ENCODE assay signal across 14 cellular contexts in the genomic region with DNA sequence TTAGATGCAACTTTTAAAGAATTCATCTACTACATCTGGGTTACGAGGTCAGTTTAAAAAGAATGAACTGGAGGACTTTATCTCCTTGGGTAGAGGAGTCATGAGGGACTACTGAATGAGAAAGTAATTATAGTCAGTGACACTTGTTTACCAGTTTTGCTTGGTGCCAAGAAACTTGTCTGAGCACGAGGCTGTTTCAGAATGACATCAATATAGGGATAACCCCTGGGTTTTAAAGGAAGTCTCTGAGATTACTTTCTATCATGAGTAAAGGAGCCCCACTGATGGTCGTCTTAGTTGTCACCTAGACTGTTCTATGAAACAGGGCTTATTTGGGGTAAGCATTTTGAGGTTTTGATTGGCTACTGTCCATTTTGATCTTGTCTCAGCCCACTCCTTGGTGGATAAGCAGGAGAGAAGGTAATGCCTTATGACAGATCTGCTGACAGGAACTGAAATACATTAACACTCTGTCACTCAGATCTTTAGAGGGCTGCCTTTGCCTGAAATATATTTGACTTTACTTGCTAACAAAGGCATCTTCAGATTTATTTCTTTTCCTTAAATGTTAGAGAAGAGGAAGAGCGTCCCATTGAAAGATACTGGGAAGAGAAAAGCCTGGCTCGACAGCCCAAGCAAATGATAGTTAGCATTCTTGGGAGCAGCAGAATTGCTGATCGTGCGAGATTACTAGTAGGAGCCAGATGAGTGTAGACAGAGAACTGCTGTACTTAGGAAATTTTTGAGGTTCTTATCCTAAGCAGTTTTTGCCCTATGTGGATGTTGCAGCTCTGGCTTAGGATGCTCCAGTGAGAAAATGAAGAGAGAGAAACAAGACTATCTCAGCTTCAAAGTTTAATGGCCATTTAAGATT.
DNase-seq lines count a peak whose midpoint lies in the region; ATAC-seq and TF ChIP-seq lines count a peak whose summit lies in the region.
"Had no signal": no experiment of that assay in that cellular context is flagged by ENCODE, and none has a peak within 500 bp of the region (broad histone marks: within the 10 kb centered on the region; RNA-seq: fewer than 3 reads in every experiment).

No MANE protein-coding gene starts in this region.

- H3K4me2 ChIP-seq in fibroblast of lung (ENCODE audit: extremely low read depth, insufficient read depth, low read length) = no peak overlapping the region

- peak; percentile 76 for ATAC-seq in GM19452 (IDR thresholded peaks at IDR 0.05; ENCODE audit: unreplicated experiment)
- ATAC-seq in HG03095 (IDR thresholded peaks at IDR 0.05; ENCODE audit: unreplicated experiment) = peak; percentile 83
- ATAC-seq in T-cell (replicated peaks in 1 of 4) = no peak
- no peak for ATAC-seq in HG03175 (IDR thresholded peaks at IDR 0.05; ENCODE audit: unreplicated experiment)

- H3K9me3 ChIP-seq in fibroblast of lung (ENCODE audit: control insufficient read depth, insufficient read depth, low read depth, low read length) = no peaks in the 10 kb centered on the region
- H3K9me3 ChIP-seq: SJCRH30 had no signal

- H3K27ac ChIP-seq in fibroblast of lung (ENCODE audit: insufficient read depth, low read length) = no peak overlapping the region

- peaks cover 5 to 15% (median 12%) of the 10 kb centered on the region in 3 donors for H3K9me3 Mint-ChIP-seq in T-cell

- POLR2A ChIA-PET in T-cell (lab: Charles Lee) = interaction anchor here in 1 of 2 donors (0.6 kb wide), 1 partner anchor 44 kb away, joined by 3 read pairs; no protein-coding TSS in a partner anchor

- no peaks in the 10 kb centered on the region for H3K27me3 ChIP-seq in fibroblast of lung (ENCODE audit: control insufficient read depth, insufficient read depth, low read length)
- H3K27me3 ChIP-seq: SJCRH30 had no signal

- peaks cover 46% of the 10 kb centered on the region for H3K36me3 Mint-ChIP-seq in T-cell

- no peak overlapping the region for H3K9ac ChIP-seq in fibroblast of lung (ENCODE audit: insufficient read depth, low read length)

- H3K27me3 Mint-ChIP-seq in T-cell = no peaks in the 10 kb centered on the region
- H3K27me3 Mint-ChIP-seq: activated T-cell treated with anti-CD3 and anti-CD28 coated beads, Interleukin-2, amount 50 U/mL, for 24 hours; stimulated activated naive B cell treated with anti-CD40 and anti-IgM and Interleukin-4, amounts not matched to agents 10 μg/mL and 1 μg/mL and 100 μg/mL, for 72 hours had no signal

- H3K4me3 Mint-ChIP-seq in T-cell = no peak overlapping the region
- H3K4me3 Mint-ChIP-seq: activated T-cell treated with anti-CD3 and anti-CD28 coated beads, Interleukin-2, amount 50 U/mL, for 24 hours; stimulated activated naive B cell treated with anti-CD40 and anti-IgM and Interleukin-4, amounts not matched to agents 10 μg/mL and 1 μg/mL and 100 μg/mL, for 72 hours had no signal

- H2AFZ ChIP-seq in fibroblast of lung (ENCODE audit: low read length) = no peak overlapping the region

- no peaks in the 10 kb centered on the region for H3K4me1 ChIP-seq in fibroblast of lung (ENCODE audit: control insufficient read depth, extremely low read depth, insufficient read depth, low read length)

- CTCF ChIA-PET in T-cell (lab: Charles Lee) = no interaction called here

- TF ChIP-seq CTCF in GM12865 (IDR thresholded peaks at IDR 0.05; ENCODE audit: insufficient read depth, low read depth, low read length, missing control alignments) (no peak), fibroblast of lung (conservative IDR thresholded peaks at IDR 0.05 in 1 of 2, IDR thresholded peaks at IDR 0.05 in 1 of 2; ENCODE audit: low read depth in 1 of 2, low read length in 2 of 2) (no peak)

- no peaks in the 10 kb centered on the region for H3K36me3 ChIP-seq in fibroblast of lung (ENCODE audit: control insufficient read depth, insufficient read depth, low read length)
- H3K36me3 ChIP-seq: SJCRH30 had no signal

- H3K4me1 Mint-ChIP-seq in T-cell = peaks cover 3 to 12% (median 8%) of the 10 kb centered on the region in 3 donors

- no peaks in the 10 kb centered on the region for H3K79me2 ChIP-seq in fibroblast of lung (ENCODE audit: control insufficient read depth, insufficient read depth, low read length)

- H4K20me1 ChIP-seq in fibroblast of lung (ENCODE audit: control insufficient read depth, extremely low read depth, insufficient read depth, low read length) = no peaks in the 10 kb centered on the region

- H3K4me3 ChIP-seq in GM12865 (ENCODE audit: low read depth, low read length) = no peak overlapping the region
- H3K4me3 ChIP-seq in fibroblast of lung (replicated peaks in 1 of 4; ENCODE audit: control extremely low read depth in 1 of 4, insufficient read depth in 1 of 4, low read depth in 3 of 4, low read length in 4 of 4) = no peak overlapping the region
- H3K4me3 ChIP-seq: lung, SJCRH30 had no signal

- no peak overlapping the region for H3K27ac Mint-ChIP-seq in T-cell
- H3K27ac Mint-ChIP-seq: activated T-cell treated with anti-CD3 and anti-CD28 coated beads, Interleukin-2, amount 50 U/mL, for 24 hours; stimulated activated naive B cell treated with anti-CD40 and anti-IgM and Interleukin-4, amounts not matched to agents 10 μg/mL and 1 μg/mL and 100 μg/mL, for 72 hours had no signal

- peak; percentile 32 for DNase-seq in GM12865 (ENCODE audit: low read depth)
- peak; percentile 15 to 20 for DNase-seq in fibroblast of lung (ENCODE audit: low read depth in 2 of 2)
- no peak for DNase-seq in T-cell
- DNase-seq in occipital lobe (lab: John Stamatoyannopoulos, UW) = no peak
- no peak for DNase-seq in DMS153 (lab: John Stamatoyannopoulos, UW)
- DNase-seq: activated T-cell treated with anti-CD3 and anti-CD28 coated beads, Interleukin-2, amount 50 U/mL, for 24 hours; C1 segment of cervical spinal cord; NCI-H69; stimulated activated naive B cell treated with anti-CD40 and anti-IgM and Interleukin-4, amounts not matched to agents 10 μg/mL and 1 μg/mL and 100 μg/mL, for 72 hours had no signal

Comparison
In these comparisons a context has a peak if more than half of its experiments do, and no peak if none do; other contexts are left out.
1. DNase-seq: peak in GM12865 (single experiment) and fibroblast of lung (2 of 2); none in T-cell (0 of 34), occipital lobe (single experiment) and DMS153 (single experiment).
2. ATAC-seq: peak in GM19452 (single experiment) and HG03095 (single experiment); none in T-cell (0 of 4) and HG03175 (single experiment).